ENCODE assay signal across 8 cellular contexts in genomic region chr1:205774277-205775014, GRCh38. TPM values are rescaled to one million over a fixed set of nuclear protein-coding genes. Genes with fewer than 3 reads are reported as not detected.
DNase-seq lines count a peak whose midpoint lies in the region; ATAC-seq, FAIRE-seq and TF ChIP-seq lines count a peak whose summit lies in the region.

No MANE protein-coding gene starts in this region.

- ATAC-seq in SK-N-SH treated with all-trans-retinoic acid at 6 μM for 48 hours = peak; percentile 58

- no peaks in the 10 kb centered on the region for H3K9me2 ChIP-seq in GM23248 (ENCODE audit: insufficient read depth)

- no peaks in the 10 kb centered on the region for H3F3A ChIP-seq in GM23248 (ENCODE audit: insufficient read depth)

- in situ Hi-C loops in GM23248 (cut with MboI) (no loop called here), astrocyte of the spinal cord (cut with HindIII; ENCODE audit: low sequenced_read_pairs) (no loop called here)

- H3K9ac ChIP-seq in GM23248 (peak overlapping the region; percentile 74), kidney (ENCODE audit: low read length in 2 of 2) (peak overlapping the region; percentile 77 to 88)

- no peaks in the 10 kb centered on the region for H3K27me3 ChIP-seq in GM23248 (replicated peaks; ENCODE audit: insufficient read depth)

- intact Hi-C loops in kidney (cut with DNase I) = no loop called here

- no peaks in the 10 kb centered on the region for H4K20me1 ChIP-seq in GM23248 (ENCODE audit: insufficient read depth)

- TF ChIP-seq CTCF in C4-2B (conservative IDR thresholded peaks at IDR 0.05) = no peak
- TF ChIP-seq CTCF in astrocyte of the spinal cord (IDR thresholded peaks at IDR 0.05; ENCODE audit: low read depth, low read length) = no peak
- no peak for TF ChIP-seq CTCF in kidney (IDR thresholded peaks at IDR 0.05; ENCODE audit: borderline replicate concordance, extremely low read depth, insufficient read depth)
- TF ChIP-seq CTCF in D721Med (IDR thresholded peaks at IDR 0.05; ENCODE audit: insufficient read depth, missing control alignments) = no peak

- no peak for FAIRE-seq in kidney (lab: Jason Lieb, UNC)
- no peak for FAIRE-seq in D721Med (lab: Jason Lieb, UNC)

- H3K4me1 ChIP-seq in GM23248 (ENCODE audit: insufficient read depth) (peaks cover 15% of the 10 kb centered on the region), kidney (ENCODE audit: control insufficient read depth in 1 of 2, insufficient read depth in 1 of 2, low read depth in 1 of 2, low read length in 2 of 2) (peaks cover 0 to 8% of the 10 kb centered on the region in 2 donors)

- peak; percentile 38 for DNase-seq in GM23248
- DNase-seq in astrocyte of the spinal cord (ENCODE audit: low read depth, low spot score) = no peak
- DNase-seq in kidney = no peak
- DNase-seq in stimulated activated CD4-positive, alpha-beta T cell treated with anti-CD3 and anti-CD28 coated beads, Interleukin-2, amount 100 ng/mL, for 4 hours (ENCODE audit: low read depth) = peak; percentile 13
- no peak for DNase-seq in D721Med (ENCODE audit: insufficient read length, low spot score)
- DNase-seq in GOT3 (lab: John Stamatoyannopoulos, UW) = no peak

- H3K27ac ChIP-seq in C4-2B = peak overlapping the region; percentile 69
- H3K27ac ChIP-seq in GM23248 = no peak overlapping the region
- H3K27ac ChIP-seq in kidney (ENCODE audit: low read depth in 2 of 2, low read length in 2 of 2) = peak overlapping the region; percentile 83 to 87

- no peaks in the 10 kb centered on the region for H3K79me2 ChIP-seq in GM23248 (ENCODE audit: insufficient read depth)

- WGBS in GM23248 (ENCODE audit: low coverage in 1 of 2, low lambda C conversion rate in 2 of 2, missing lambda C conversion rate in 2 of 2), 2 experiments = 15 to 19% methylated on average over 25 to 33 of the region's 33 CpGs

- H3K36me3 ChIP-seq in GM23248 (ENCODE audit: low read depth) (no peaks in the 10 kb centered on the region), kidney (ENCODE audit: control insufficient read depth in 1 of 2, insufficient read depth in 2 of 2, low read length in 2 of 2) (peaks cover 2 to 6% of the 10 kb centered on the region in 2 donors)

- H3K4me2 ChIP-seq in GM23248 (ENCODE audit: unreplicated experiment) = peak overlapping the region; percentile 73

- peak overlapping the region; percentile 79 for H3K4me3 ChIP-seq in GM23248
- peak overlapping the region; percentile 76 for H3K4me3 ChIP-seq in astrocyte of the spinal cord (ENCODE audit: low read depth, low read length)
- peak overlapping the region; percentile 86 to 95 for H3K4me3 ChIP-seq in kidney (ENCODE audit: low read length in 2 of 2)

- no peaks in the 10 kb centered on the region for H3K9me3 ChIP-seq in GM23248 (ENCODE audit: low read depth)
- H3K9me3 ChIP-seq in kidney (ENCODE audit: control insufficient read depth in 1 of 2, low read length in 2 of 2) = no peaks in the 10 kb centered on the region

- H2AFZ ChIP-seq in GM23248 = peak overlapping the region; percentile 89

TF ChIP-seq in SK-N-SH treated with all-trans-retinoic acid at 6 μM for 48 hours, 23 proteins besides CTCF, POLR2A, EP300 and RAD21:
- no peak for TF ChIP-seq POU6F1 (CRISPR knock-in tag; IDR thresholded peaks at IDR 0.05; ENCODE audit: borderline replicate concordance, low read depth)
- TF ChIP-seq ZNF70 (CRISPR knock-in tag; IDR thresholded peaks at IDR 0.05) = no peak
- TF ChIP-seq CSDC2 (CRISPR knock-in tag; IDR thresholded peaks at IDR 0.05) = no peak
- TF ChIP-seq ZC3H10 (CRISPR knock-in tag; IDR thresholded peaks at IDR 0.05) = no peak
- no peak for TF ChIP-seq TCF4 (CRISPR knock-in tag; IDR thresholded peaks at IDR 0.05; ENCODE audit: borderline replicate concordance)
- TF ChIP-seq ESRRG (CRISPR knock-in tag; IDR thresholded peaks at IDR 0.05) = no peak
- no peak for TF ChIP-seq PPARA (CRISPR knock-in tag; IDR thresholded peaks at IDR 0.05; ENCODE audit: borderline replicate concordance)
- TF ChIP-seq RARB (CRISPR knock-in tag; IDR thresholded peaks at IDR 0.05) = no peak
- TF ChIP-seq, protein P1, sequence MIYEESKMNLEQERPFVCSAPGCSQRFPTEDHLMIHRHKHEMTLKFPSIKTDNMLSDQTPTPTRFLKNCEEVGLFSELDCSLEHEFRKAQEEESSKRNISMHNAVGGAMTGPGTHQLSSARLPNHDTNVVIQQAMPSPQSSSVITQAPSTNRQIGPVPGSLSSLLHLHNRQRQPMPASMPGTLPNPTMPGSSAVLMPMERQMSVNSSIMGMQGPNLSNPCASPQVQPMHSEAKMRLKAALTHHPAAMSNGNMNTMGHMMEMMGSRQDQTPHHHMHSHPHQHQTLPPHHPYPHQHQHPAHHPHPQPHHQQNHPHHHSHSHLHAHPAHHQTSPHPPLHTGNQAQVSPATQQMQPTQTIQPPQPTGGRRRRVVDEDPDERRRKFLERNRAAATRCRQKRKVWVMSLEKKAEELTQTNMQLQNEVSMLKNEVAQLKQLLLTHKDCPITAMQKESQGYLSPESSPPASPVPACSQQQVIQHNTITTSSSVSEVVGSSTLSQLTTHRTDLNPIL (CRISPR knock-in tag; IDR thresholded peaks at IDR 0.05; ENCODE audit: low read depth) = no peak
- TF ChIP-seq ZFP30 (CRISPR knock-in tag; IDR thresholded peaks at IDR 0.05) = no peak
- TF ChIP-seq ZNF565 (CRISPR knock-in tag; conservative IDR thresholded peaks at IDR 0.05; ENCODE audit: low read depth) = no peak
- no peak for TF ChIP-seq CSRNP3 (CRISPR knock-in tag; IDR thresholded peaks at IDR 0.05)

RNA-seq across cellular contexts. Expression of gene RAB29, which starts 0.8 kb away (rescaled TPM):
- total RNA-seq in GM23248 (2014; rRNA removed; shearing (Covaris generic)) = 12.1 and 16.8 TPM in 2 replicates
- polyA plus RNA-seq in GM23248 (2016; fragmentation: Nextera tagmentation; extraction: Ambion mirVana) (18.0 and 18.1 TPM in 2 replicates), kidney (ENCODE audit: insufficient read depth, low read depth, low replicate concordance) (52.4 TPM)
- total RNA-seq in kidney = 25.9 TPM

RNA-seq across cellular contexts. Expression of gene NUCKS1, which starts 24.5 kb away (rescaled TPM):
- 122 and 125 TPM in 2 replicates for total RNA-seq in GM23248 (2014; rRNA removed; shearing (Covaris generic))
- polyA plus RNA-seq in GM23248 (2016; fragmentation: Nextera tagmentation; extraction: Ambion mirVana) (69.2 and 69.9 TPM in 2 replicates), kidney (ENCODE audit: insufficient read depth, low read depth, low replicate concordance) (101 TPM)
- total RNA-seq in kidney = 182 TPM

RNA-seq across cellular contexts. Expression of gene SLC41A1, which starts 38.6 kb away (rescaled TPM):
- 22.4 and 24.4 TPM in 2 replicates for total RNA-seq in GM23248 (2014; rRNA removed; shearing (Covaris generic))
- polyA plus RNA-seq in GM23248 (2016; fragmentation: Nextera tagmentation; extraction: Ambion mirVana) (21.3 and 22.7 TPM in 2 replicates), kidney (ENCODE audit: insufficient read depth, low read depth, low replicate concordance) (20.9 TPM)
- 19.1 TPM for total RNA-seq in kidney

Comparison
In these comparisons a context has a peak if more than half of its experiments do, and no peak if none do; other contexts are left out.
1. DNase-seq: peak in GM23248 (single experiment) and stimulated activated CD4-positive, alpha-beta T cell treated with anti-CD3 and anti-CD28 coated beads, Interleukin-2, amount 100 ng/mL, for 4 hours (single experiment); none in astrocyte of the spinal cord (single experiment), kidney (single experiment), D721Med (single experiment) and GOT3 (single experiment).
2. Peak in every context shown above with its lines, with median percentiles within 50 percentile points of each other: H3K4me3 ChIP-seq.